In genomic region chr16:70754874-70755600, GRCh38 we compare ENCODE assay signal across 21 cellular contexts. TPM values are rescaled to one million over a fixed set of nuclear protein-coding genes. Genes with fewer than 3 reads are reported as not detected.
DNase-seq lines count a peak whose midpoint lies in the region; ATAC-seq, FAIRE-seq and TF ChIP-seq lines count a peak whose summit lies in the region.
"Had no signal": no experiment of that assay in that cellular context is flagged by ENCODE, and none has a peak within 500 bp of the region (broad histone marks: within the 10 kb centered on the region; RNA-seq: fewer than 3 reads in every experiment).

No MANE protein-coding gene starts in this region.

- H3K9me3 ChIP-seq in CD4-positive, alpha-beta T cell (ENCODE audit: control insufficient read depth, low read length), result no peaks in the 10 kb centered on the region
- no peaks in the 10 kb centered on the region for H3K9me3 ChIP-seq in kidney (ENCODE audit: control insufficient read depth in 1 of 2, low read length in 2 of 2)
- H3K9me3 ChIP-seq: MG63, suprapubic skin had no signal

- H3K4me1 ChIP-seq in kidney (ENCODE audit: control insufficient read depth in 1 of 2, insufficient read depth in 1 of 2, low read depth in 1 of 2, low read length in 2 of 2), result peaks cover 16 to 40% of the 10 kb centered on the region in 2 donors

- no peak overlapping the region for H3K4me3 ChIP-seq in kidney (ENCODE audit: low read length in 2 of 2)
- H3K4me3 ChIP-seq: MG63, suprapubic skin had no signal

- H3K27ac ChIP-seq in CD4-positive, alpha-beta T cell (ENCODE audit: low read depth, low read length), result no peak overlapping the region
- no peak overlapping the region for H3K27ac ChIP-seq in kidney (ENCODE audit: low read depth in 2 of 2, low read length in 2 of 2)
- H3K27ac ChIP-seq: suprapubic skin had no signal

- no peak for DNase-seq in CD4-positive, alpha-beta T cell
- DNase-seq in anterior cingulate cortex (lab: John Stamatoyannopoulos, UW) (peak in 43 of 58 donors; percentile 7 to 86 (median 53)), kidney (peak; percentile 55), osteocyte (ENCODE audit: extremely low spot score, unreplicated experiment) (no peak), MV-4-11 (lab: John Stamatoyannopoulos, UW) (no peak), T1000 (lab: John Stamatoyannopoulos, UW) (no peak)
- DNase-seq: ACHN; activated CD4-positive, alpha-beta T cell treated with anti-CD3 and anti-CD28 coated beads for 48 hours; CD4-positive, CD25-positive, alpha-beta regulatory T cell; GDM1; glutamatergic neuron; MG63; NCI-H1436; NCI-H524; stimulated activated CD4-positive, alpha-beta T cell treated with anti-CD3 and anti-CD28 coated beads, Interleukin-15, amount 100 ng/mL, for 24 hours had no signal

- H3K27me3 Mint-ChIP-seq in CD4-positive, alpha-beta T cell, result no peaks in the 10 kb centered on the region
- H3K27me3 Mint-ChIP-seq in osteocyte (ENCODE audit: unreplicated experiment), result no peaks in the 10 kb centered on the region
- H3K27me3 Mint-ChIP-seq: CD4-positive, CD25-positive, alpha-beta regulatory T cell; IgD-negative memory B cell had no signal

- peaks cover 21% of the 10 kb centered on the region for H3K4me1 Mint-ChIP-seq in CD4-positive, alpha-beta T cell (ENCODE audit: low read depth)
- peaks cover 71% of the 10 kb centered on the region for H3K4me1 Mint-ChIP-seq in osteocyte (ENCODE audit: unreplicated experiment)
- H3K4me1 Mint-ChIP-seq: IgD-negative memory B cell had no signal

- TF ChIP-seq CTCF in CD4-positive, alpha-beta T cell (IDR thresholded peaks at IDR 0.05), result no peak
- TF ChIP-seq CTCF in kidney (IDR thresholded peaks at IDR 0.05; ENCODE audit: borderline replicate concordance, extremely low read depth, insufficient read depth), result no peak
- no peak for TF ChIP-seq CTCF in osteocyte (IDR thresholded peaks at IDR 0.05)

- H3K36me3 Mint-ChIP-seq in CD4-positive, alpha-beta T cell (ENCODE audit: low read depth), result peaks cover 56% of the 10 kb centered on the region
- H3K36me3 Mint-ChIP-seq in osteocyte (ENCODE audit: unreplicated experiment), result peaks cover 27% of the 10 kb centered on the region

- no peak overlapping the region for H3K9ac ChIP-seq in kidney (ENCODE audit: low read length in 2 of 2)

- no peak overlapping the region for H3K4me3 Mint-ChIP-seq in CD4-positive, alpha-beta T cell
- H3K4me3 Mint-ChIP-seq in osteocyte (ENCODE audit: unreplicated experiment), result no peak overlapping the region
- H3K4me3 Mint-ChIP-seq: CD4-positive, CD25-positive, alpha-beta regulatory T cell; IgD-negative memory B cell had no signal

- no peaks in the 10 kb centered on the region for H3K9me3 Mint-ChIP-seq in CD4-positive, alpha-beta T cell
- no peaks in the 10 kb centered on the region for H3K9me3 Mint-ChIP-seq in osteocyte (ENCODE audit: unreplicated experiment)
- H3K9me3 Mint-ChIP-seq: CD4-positive, CD25-positive, alpha-beta regulatory T cell; IgD-negative memory B cell had no signal

- FAIRE-seq in kidney (lab: Jason Lieb, UNC), result no peak

- H3K27me3 ChIP-seq in CD4-positive, alpha-beta T cell (ENCODE audit: control insufficient read depth, insufficient read depth, low read length), result no peaks in the 10 kb centered on the region
- H3K27me3 ChIP-seq: MG63, suprapubic skin had no signal

- peak overlapping the region; percentile 32 for H3K27ac Mint-ChIP-seq in CD4-positive, alpha-beta T cell
- peak overlapping the region; percentile 63 for H3K27ac Mint-ChIP-seq in osteocyte (ENCODE audit: unreplicated experiment)

- intact Hi-C loops in CD4-positive, alpha-beta T cell (cut with DNase I, micrococcal nuclease), result no loop called here
- intact Hi-C loops in kidney (cut with DNase I), result no loop called here

- H3K36me3 ChIP-seq in kidney (ENCODE audit: control insufficient read depth in 1 of 2, insufficient read depth in 2 of 2, low read length in 2 of 2), result peaks cover 0 to 5% of the 10 kb centered on the region in 2 donors
- H3K36me3 ChIP-seq: MG63 had no signal

- POLR2A ChIA-PET in CD4-positive, alpha-beta T cell (lab: Charles Lee), result no interaction called here

- CTCF ChIA-PET in CD4-positive, alpha-beta T cell (lab: Charles Lee), result interaction anchor here (0.6 to 0.8 kb wide), 2 partner anchors 16 to 260 kb away, joined by 3 read pairs; no protein-coding TSS in a partner anchor

- no peak for ATAC-seq in CD4-positive, alpha-beta T cell (ENCODE audit: poor library complexity)
- no peak for ATAC-seq in HG03439 (IDR thresholded peaks at IDR 0.05; ENCODE audit: unreplicated experiment)
- no peak for ATAC-seq in HG03378 (IDR thresholded peaks at IDR 0.05; ENCODE audit: unreplicated experiment)
- ATAC-seq: left lobe of liver, right cardiac atrium had no signal

RNA-seq across cellular contexts. Expression of gene VAC14, which starts 45.9 kb away (rescaled TPM):
- 10 to 100 TPM; 23.0 to 23.6 TPM for total RNA-seq in CD4-positive, alpha-beta T cell
- total RNA-seq in kidney, result 36.8 TPM
- 41.9 TPM for polyA plus RNA-seq in kidney (ENCODE audit: insufficient read depth, low read depth, low replicate concordance)
- total RNA-seq in osteocyte, result 44.5 and 45.3 TPM in 2 replicates

Comparison
In these comparisons a context has a peak if more than half of its experiments do, and no peak if none do; other contexts are left out.
1. DNase-seq: peak in anterior cingulate cortex (43 of 58) and kidney (single experiment); none in CD4-positive, alpha-beta T cell (0 of 10), osteocyte (single experiment), MV-4-11 (single experiment) and T1000 (single experiment).